ENCODE assay signal across 9 cellular contexts in the genomic region with DNA sequence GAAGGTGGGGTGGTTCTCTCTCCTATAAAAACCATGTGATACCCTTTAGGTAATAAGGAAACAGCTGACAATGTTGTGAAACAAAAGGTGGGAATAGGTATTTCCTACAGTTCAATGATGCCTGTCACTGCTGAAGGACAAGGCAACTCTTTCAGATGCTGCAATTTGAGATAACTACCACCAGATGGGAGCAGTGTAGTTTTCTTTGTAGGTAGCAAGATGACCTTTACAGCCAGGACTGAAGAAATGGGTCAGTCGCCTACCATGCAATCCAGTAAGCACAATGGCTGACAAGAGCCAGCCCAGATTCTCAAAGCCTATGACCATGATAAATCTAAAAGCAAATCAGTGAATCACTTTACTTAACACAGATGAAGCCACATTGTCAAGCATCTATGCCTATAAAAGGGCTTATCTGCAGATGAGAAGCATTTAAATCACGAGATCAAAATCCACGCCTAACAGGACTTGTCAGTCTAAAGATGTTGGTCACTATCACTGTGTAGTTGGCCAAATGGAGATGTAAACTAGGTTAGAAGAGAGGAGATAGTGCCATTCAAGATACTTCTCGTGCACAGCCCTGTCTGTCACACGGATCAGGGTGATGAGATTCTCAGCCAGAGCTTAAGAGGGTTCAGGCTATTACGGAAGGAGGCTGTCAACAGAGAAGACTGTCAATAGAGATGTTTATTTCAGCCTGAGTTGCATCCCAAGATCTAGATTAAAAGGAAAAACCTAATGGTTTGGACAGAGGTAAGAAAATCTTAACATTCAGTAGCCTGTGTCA.
DNase-seq lines count a peak whose midpoint lies in the region; ATAC-seq, FAIRE-seq and TF ChIP-seq lines count a peak whose summit lies in the region.
"Had no signal": no experiment of that assay in that cellular context is flagged by ENCODE, and none has a peak within 500 bp of the region (broad histone marks: within the 10 kb centered on the region; RNA-seq: fewer than 3 reads in every experiment).

No MANE protein-coding gene starts in this region.

- H3K4me3 ChIP-seq in A549, result no peak overlapping the region
- no peak overlapping the region for H3K4me3 ChIP-seq in PC-9
- H3K4me3 ChIP-seq in choroid plexus epithelial cell (ENCODE audit: low read depth, low read length), result no peak overlapping the region
- H3K4me3 ChIP-seq in lung, result no peak overlapping the region

- no peaks in the 10 kb centered on the region for H3K9me2 ChIP-seq in PC-9 (ENCODE audit: insufficient read depth)

- TF ChIP-seq CTCF in A549 (IDR thresholded peaks at IDR 0.05), result peak; percentile 92
- peak; percentile 80 for TF ChIP-seq CTCF in GM10266 (IDR thresholded peaks at IDR 0.05; ENCODE audit: control insufficient read depth, insufficient read depth, low read depth, missing control alignments)
- peak; percentile 83 for TF ChIP-seq CTCF in PC-9 (conservative IDR thresholded peaks at IDR 0.05)
- peak; percentile 79 for TF ChIP-seq CTCF in choroid plexus epithelial cell (conservative IDR thresholded peaks at IDR 0.05; ENCODE audit: low read depth, low read length)
- TF ChIP-seq CTCF in lung (IDR thresholded peaks at IDR 0.05; ENCODE audit: control extremely low read depth, extremely low read depth), result peak; percentile 66

- H3K79me2 ChIP-seq in PC-9 (ENCODE audit: low read depth), result peaks cover 75% of the 10 kb centered on the region

- peak; percentile 94 for FAIRE-seq in A549 (lab: Jason Lieb, UNC)
- FAIRE-seq: frontal cortex had no signal

- CTCF ChIA-PET in A549 (lab: Yijun Ruan, JAX) (interaction anchor here (0.6 to 3.5 kb wide), 36 partner anchors 9 to 191 kb away, joined by 3 to 40 read pairs (median 4); partner anchors contain the start of gene AAK1), PC-9 (lab: Charles Lee) (no interaction called here)

- H3K4me2 ChIP-seq in A549 (no peak overlapping the region), PC-9 (no peak overlapping the region)

- H3K36me3 ChIP-seq in PC-9 (ENCODE audit: low read depth), result 0 out of 2 replicates have a peak, but pooled peaks cover 1% of the 10 kb centered on the region
- peaks cover 0 to 5% of the 10 kb centered on the region in 2 donors for H3K36me3 ChIP-seq in lung (ENCODE audit: control insufficient read depth in 2 of 2, insufficient read depth in 2 of 2, low read length in 2 of 2)

- no peak overlapping the region for H2AFZ ChIP-seq in PC-9

- BruUV-seq in PC-9 (replicated peaks; lab: Mats Ljungman, UMichigan), result no TSS peak

- peaks cover 8% of the 10 kb centered on the region; the same call in 1 of the 2 replicates for H3F3A ChIP-seq in PC-9 (ENCODE audit: insufficient read depth, low read depth)

- intact Hi-C loops in PC-9 (cut with micrococcal nuclease; ENCODE audit: unreplicated experiment), result loop anchor here (1.0 to 2.0 kb wide), 3 partner anchors 83 to 257 kb away; partner anchors contain the start of gene AAK1

- peak; percentile 72 to 84 for DNase-seq in A549 (ENCODE audit: low read depth in 1 of 2, low spot score in 1 of 2)
- DNase-seq in GM10266 (ENCODE audit: extremely low spot score), result peak; percentile 50
- peak; percentile 19 to 76 for DNase-seq in PC-9
- peak; percentile 85 for DNase-seq in choroid plexus epithelial cell (ENCODE audit: low read depth)
- no peak for DNase-seq in lung (ENCODE audit: low spot score)
- DNase-seq in NCI-H2171 treated with DMSO at 0.1 percent for 48 hours (lab: John Stamatoyannopoulos, UW), result no peak

- 0 out of 6 replicates have a peak overlapping the region, but pooled peaks of 1 of the 2 experiments have one; percentile 4 for H3K27ac ChIP-seq in A549
- no peak overlapping the region for H3K27ac ChIP-seq in PC-9
- no peak overlapping the region for H3K27ac ChIP-seq in lung (ENCODE audit: low read depth in 1 of 2, low read length in 1 of 2)

- TF ChIP-seq POLR2A in A549 (IDR thresholded peaks at IDR 0.05; ENCODE audit: low read length), result no peak

- WGBS in A549 (ENCODE audit: missing lambda C conversion rate), result 74% methylated on average over 6 of the region's 6 CpGs
- WGBS in lung, 2 donors, result 79 to 84% methylated on average over 6 of the region's 6 CpGs

- H3K27me3 ChIP-seq in PC-9 (ENCODE audit: insufficient read depth, low read depth) (no peaks in the 10 kb centered on the region), lung (ENCODE audit: control insufficient read depth, insufficient read depth) (no peaks in the 10 kb centered on the region)

- POLR2A ChIA-PET in A549 (lab: Yijun Ruan, JAX) (interaction anchor here (1.1 kb wide), 1 partner anchor 182 kb away, joined by 3 read pairs; the partner anchor contains the start of gene ANXA4), PC-9 (lab: Charles Lee; ENCODE audit: unreplicated experiment) (no interaction called here)

- H3K4me1 ChIP-seq in A549 (peaks cover 15% of the 10 kb centered on the region), PC-9 (replicated peaks; ENCODE audit: insufficient read depth) (peaks cover 28% of the 10 kb centered on the region), lung (ENCODE audit: control insufficient read depth in 2 of 2, insufficient read depth in 2 of 2, low read length in 2 of 2) (peaks cover 3 to 23% of the 10 kb centered on the region in 2 donors)

- ATAC-seq in A549 (peak; percentile 93 to 96), HG03442 (IDR thresholded peaks at IDR 0.05; ENCODE audit: unreplicated experiment) (peak; percentile 54), lung (ENCODE audit: insufficient read depth, low FRiP score) (peak; percentile 85), GM21381 (IDR thresholded peaks at IDR 0.05; ENCODE audit: unreplicated experiment) (no peak)

- no peaks in the 10 kb centered on the region for H3K9me3 ChIP-seq in A549
- H3K9me3 ChIP-seq in PC-9 (ENCODE audit: insufficient read depth, low read depth), result peaks cover 3% of the 10 kb centered on the region; the same call in 1 of the 2 replicates
- no peaks in the 10 kb centered on the region for H3K9me3 ChIP-seq in lung (ENCODE audit: control insufficient read depth in 2 of 2, insufficient read depth in 1 of 2, low read length in 1 of 2)

- TF ChIP-seq EP300 in A549 (IDR thresholded peaks at IDR 0.05), result no peak

- TF ChIP-seq RAD21 in A549 (conservative IDR thresholded peaks at IDR 0.05 in 1 of 2, IDR thresholded peaks at IDR 0.05 in 1 of 2), result peak; percentile 96 to 97

- H4K20me1 ChIP-seq in PC-9 (ENCODE audit: insufficient read depth), result no peaks in the 10 kb centered on the region; the same call in 1 of the 2 replicates

TF ChIP-seq in A549, 52 proteins besides CTCF, POLR2A, EP300 and RAD21:
- TF ChIP-seq CBX2 (IDR thresholded peaks at IDR 0.05; ENCODE audit: borderline replicate concordance, low read depth) (no peak), BHLHE40 (IDR thresholded peaks at IDR 0.05; ENCODE audit: low read depth, low read length) (no peak), CEBPB (IDR thresholded peaks at IDR 0.05) (peak in 1 of 2 experiments; percentile 29; a peak in 1 of 4 replicates), SMC3 (IDR thresholded peaks at IDR 0.05) (peak; percentile 91), SREBF2 (IDR thresholded peaks at IDR 0.05) (no peak)

Comparison
In these comparisons a context has a peak if more than half of its experiments do, and no peak if none do; other contexts are left out.
1. DNase-seq: peak in A549 (2 of 2), GM10266 (single experiment), PC-9 (2 of 2) and choroid plexus epithelial cell (single experiment); none in lung (single experiment) and NCI-H2171 treated with DMSO at 0.1 percent for 48 hours (single experiment).
2. Peak in every context shown above with its lines, with median percentiles within 50 percentile points of each other: CTCF ChIP-seq.